ENCODE assay signal across 13 cellular contexts in the genomic region with DNA sequence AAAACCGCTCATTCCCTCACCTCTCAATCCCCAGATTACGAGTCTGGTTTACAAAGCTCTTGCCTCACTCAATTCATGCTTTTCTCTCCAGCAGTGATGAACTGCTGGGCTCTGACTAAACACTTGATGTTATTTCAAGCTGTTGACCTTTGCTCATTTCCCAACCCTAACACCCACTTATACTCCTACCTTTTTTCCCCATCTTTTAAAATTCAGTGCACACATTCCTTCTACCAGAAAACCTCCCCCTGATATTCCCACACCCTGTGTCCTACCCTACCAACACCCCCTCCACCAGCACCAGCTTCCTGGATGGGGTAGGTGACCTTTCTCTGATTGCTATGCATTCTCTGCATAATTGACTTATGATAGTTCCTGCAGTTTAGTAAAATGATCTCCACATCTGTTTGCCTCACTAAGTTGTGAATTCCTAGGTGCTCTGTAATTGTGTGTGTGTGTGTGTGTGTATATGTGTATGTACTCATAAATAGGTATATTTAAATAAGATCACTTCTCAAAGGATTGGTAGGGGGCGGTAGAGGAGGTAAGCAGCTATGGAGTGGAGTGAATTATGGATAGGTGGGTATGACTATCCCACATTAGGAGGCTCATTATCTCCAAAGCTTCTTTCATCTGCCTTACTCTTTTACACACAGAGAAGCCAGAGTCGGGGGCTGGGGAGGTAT. TPM values are rescaled to one million over a fixed set of nuclear protein-coding genes. Genes with fewer than 3 reads are reported as not detected.
DNase-seq lines count a peak whose midpoint lies in the region; TF ChIP-seq lines count a peak whose summit lies in the region.
"Had no signal": no experiment of that assay in that cellular context is flagged by ENCODE, and none has a peak within 500 bp of the region (broad histone marks: within the 10 kb centered on the region; RNA-seq: fewer than 3 reads in every experiment).

No MANE protein-coding gene starts in this region.

- H3K27ac ChIP-seq in breast epithelium (no peak overlapping the region), temporal lobe (ENCODE audit: low read depth, low read length) (peak overlapping the region; percentile 99)
- H3K27ac ChIP-seq: HL-60, suprapubic skin had no signal

- in situ Hi-C loops in astrocyte of the spinal cord (cut with HindIII; ENCODE audit: low sequenced_read_pairs): no loop called here

- no TSS peak for BruUV-seq in MCF 10A (replicated peaks; lab: Mats Ljungman, UMichigan)

- POLR2A ChIA-PET in MCF 10A (lab: Yijun Ruan, JAX): interaction anchor here (2.6 kb wide), 1 partner anchor 19 kb away, joined by 9 read pairs; a partner anchor contains a TSS

- H3K27ac Mint-ChIP-seq in MCF 10A (ENCODE audit: low read depth, unreplicated experiment): no peak overlapping the region
- H3K27ac Mint-ChIP-seq in CD14-positive monocyte: no peak overlapping the region
- H3K27ac Mint-ChIP-seq: natural killer cell treated with Interleukin-12 subunit alpha and Interleukin-12 subunit beta and Interleukin-15 and Interleukin-18, amount 100 ng/mL, for 72 hours had no signal

- H3K27me3 Mint-ChIP-seq in MCF 10A (ENCODE audit: insufficient read depth, unreplicated experiment): no peaks in the 10 kb centered on the region
- peaks cover 2 to 7% (median 6%) of the 10 kb centered on the region in 3 donors for H3K27me3 Mint-ChIP-seq in CD14-positive monocyte (ENCODE audit: low read depth in 3 of 3)

- H3K4me3 Mint-ChIP-seq in MCF 10A (ENCODE audit: unreplicated experiment) (no peak overlapping the region), CD14-positive monocyte (no peak overlapping the region)
- H3K4me3 Mint-ChIP-seq: natural killer cell treated with Interleukin-12 subunit alpha and Interleukin-12 subunit beta and Interleukin-15 and Interleukin-18, amount 100 ng/mL, for 72 hours had no signal

- H3K4me1 Mint-ChIP-seq in MCF 10A (ENCODE audit: insufficient read depth, unreplicated experiment): no peaks in the 10 kb centered on the region
- peaks cover 2% of the 10 kb centered on the region for H3K4me1 Mint-ChIP-seq in CD14-positive monocyte

- TF ChIP-seq POLR2A in breast epithelium (IDR thresholded peaks at IDR 0.05): no peak

- TF ChIP-seq CTCF in MCF 10A (IDR thresholded peaks at IDR 0.05; ENCODE audit: unreplicated experiment) (no peak), breast epithelium (IDR thresholded peaks at IDR 0.05) (no peak), astrocyte of the spinal cord (IDR thresholded peaks at IDR 0.05; ENCODE audit: low read depth, low read length) (peak; percentile 27), CD14-positive monocyte (IDR thresholded peaks at IDR 0.05) (no peak)

- H3K36me3 Mint-ChIP-seq in MCF 10A (ENCODE audit: insufficient read depth, unreplicated experiment): no peaks in the 10 kb centered on the region
- H3K36me3 Mint-ChIP-seq in CD14-positive monocyte: no peaks in the 10 kb centered on the region
- H3K36me3 Mint-ChIP-seq: natural killer cell treated with Interleukin-12 subunit alpha and Interleukin-12 subunit beta and Interleukin-15 and Interleukin-18, amount 100 ng/mL, for 72 hours had no signal

- DNase-seq in MCF 10A (ENCODE audit: unreplicated experiment): peak; percentile 54
- no peak for DNase-seq in breast epithelium (ENCODE audit: low spot score in 2 of 2)
- DNase-seq in astrocyte of the spinal cord (ENCODE audit: low read depth, low spot score): peak; percentile 76
- DNase-seq in iris pigment epithelial cell (ENCODE audit: low read depth): peak; percentile 92
- DNase-seq in stimulated activated CD4-positive, alpha-beta T cell treated with anti-CD3 and anti-CD28 coated beads, Interleukin-4, amount 100 ng/mL, for 1 hour: no peak
- DNase-seq in CD14-positive monocyte (ENCODE audit: low spot score): no peak
- DNase-seq in activated CD8-positive, alpha-beta memory T cell treated with anti-CD3 and anti-CD28 coated beads for 24 hours: no peak
- DNase-seq: cerebellar nuclear complex, NCI-H1694 had no signal

- no peaks in the 10 kb centered on the region for H3K36me3 ChIP-seq in breast epithelium
- H3K36me3 ChIP-seq: suprapubic skin had no signal

- intact Hi-C loops in MCF 10A (cut with micrococcal nuclease): no loop called here
- intact Hi-C loops in breast epithelium (cut with DNase I; ENCODE audit: low total_unique reads): no loop called here
- intact Hi-C loops in CD14-positive monocyte (cut with micrococcal nuclease): no loop called here

- H3K9me3 Mint-ChIP-seq in MCF 10A (ENCODE audit: unreplicated experiment) (no peaks in the 10 kb centered on the region), CD14-positive monocyte (peaks cover 2 to 13% (median 5%) of the 10 kb centered on the region in 7 donors)
- H3K9me3 Mint-ChIP-seq: natural killer cell treated with Interleukin-12 subunit alpha and Interleukin-12 subunit beta and Interleukin-15 and Interleukin-18, amount 100 ng/mL, for 72 hours had no signal

- no peaks in the 10 kb centered on the region for H3K27me3 ChIP-seq in breast epithelium

- CTCF ChIA-PET in MCF 10A (lab: Yijun Ruan, JAX): interaction anchor here (0.7 to 0.9 kb wide), 7 partner anchors 10 to 1211 kb away, joined by 3 to 5 read pairs (median 3); no protein-coding TSS in a partner anchor

- H3K9me3 ChIP-seq in breast epithelium: no peaks in the 10 kb centered on the region
- H3K9me3 ChIP-seq: suprapubic skin had no signal

- H3K4me3 ChIP-seq in breast epithelium: no peak overlapping the region
- H3K4me3 ChIP-seq in astrocyte of the spinal cord (ENCODE audit: low read depth, low read length): no peak overlapping the region
- H3K4me3 ChIP-seq: suprapubic skin had no signal

- H3K4me1 ChIP-seq in breast epithelium: no peaks in the 10 kb centered on the region
- H3K4me1 ChIP-seq: suprapubic skin had no signal

RNA-seq across cellular contexts. Expression of a gene that starts 0.8 kb away (rescaled TPM):
- total RNA-seq in MCF 10A (2022) (not detected in 2 replicates), breast epithelium (10 to 100 TPM in 1 of 3 donors, 1 to 10 TPM in 2; 2.3 to 25.4 (median 6.1) TPM), temporal lobe (14.5 TPM)
- not detected for polyA plus RNA-seq in CD14-positive monocyte
- total RNA-seq: natural killer cell treated with Interleukin-12 subunit alpha and Interleukin-12 subunit beta and Interleukin-15 and Interleukin-18, amount 100 ng/mL, for 72 hours had no signal

RNA-seq across cellular contexts. Expression of a gene that starts 16.0 kb away (rescaled TPM):
- total RNA-seq in MCF 10A (2022) (not detected in 2 replicates), breast epithelium (not detected), temporal lobe (not detected)
- polyA plus RNA-seq in CD14-positive monocyte: not detected
- total RNA-seq: natural killer cell treated with Interleukin-12 subunit alpha and Interleukin-12 subunit beta and Interleukin-15 and Interleukin-18, amount 100 ng/mL, for 72 hours; suprapubic skin had no signal

RNA-seq across cellular contexts. Expression of a gene that starts 19.0 kb away (rescaled TPM):
- total RNA-seq in MCF 10A (2022): 2.8 and 3.4 TPM in 2 replicates
- total RNA-seq in breast epithelium: 1 to 10 TPM; 2.1 to 4.4 (median 2.6) TPM
- total RNA-seq in temporal lobe: 2.7 TPM
- polyA plus RNA-seq in CD14-positive monocyte: under 1 TPM; 0.28 to 0.32 TPM

RNA-seq across cellular contexts. Expression of a gene that starts 37.3 kb away (rescaled TPM):
- 10.6 and 14.2 TPM in 2 replicates for total RNA-seq in MCF 10A (2022)
- 10 to 100 TPM; 11.9 to 30.5 (median 12.8) TPM for total RNA-seq in breast epithelium
- total RNA-seq in temporal lobe: 3.9 TPM
- under 1 TPM in 1 of 2 donors, not detected in 1; 0.20 TPM for polyA plus RNA-seq in CD14-positive monocyte
- total RNA-seq: natural killer cell treated with Interleukin-12 subunit alpha and Interleukin-12 subunit beta and Interleukin-15 and Interleukin-18, amount 100 ng/mL, for 72 hours had no signal

Comparison
In these comparisons a context has a peak if more than half of its experiments do, and no peak if none do; other contexts are left out.
1. DNase-seq: peak in MCF 10A (single experiment), astrocyte of the spinal cord (single experiment) and iris pigment epithelial cell (single experiment); none in breast epithelium (0 of 2), stimulated activated CD4-positive, alpha-beta T cell treated with anti-CD3 and anti-CD28 coated beads, Interleukin-4, amount 100 ng/mL, for 1 hour (single experiment), CD14-positive monocyte (single experiment) and activated CD8-positive, alpha-beta memory T cell treated with anti-CD3 and anti-CD28 coated beads for 24 hours (single experiment).